11 cellular contexts compared by ENCODE assay signal in the genomic region with DNA sequence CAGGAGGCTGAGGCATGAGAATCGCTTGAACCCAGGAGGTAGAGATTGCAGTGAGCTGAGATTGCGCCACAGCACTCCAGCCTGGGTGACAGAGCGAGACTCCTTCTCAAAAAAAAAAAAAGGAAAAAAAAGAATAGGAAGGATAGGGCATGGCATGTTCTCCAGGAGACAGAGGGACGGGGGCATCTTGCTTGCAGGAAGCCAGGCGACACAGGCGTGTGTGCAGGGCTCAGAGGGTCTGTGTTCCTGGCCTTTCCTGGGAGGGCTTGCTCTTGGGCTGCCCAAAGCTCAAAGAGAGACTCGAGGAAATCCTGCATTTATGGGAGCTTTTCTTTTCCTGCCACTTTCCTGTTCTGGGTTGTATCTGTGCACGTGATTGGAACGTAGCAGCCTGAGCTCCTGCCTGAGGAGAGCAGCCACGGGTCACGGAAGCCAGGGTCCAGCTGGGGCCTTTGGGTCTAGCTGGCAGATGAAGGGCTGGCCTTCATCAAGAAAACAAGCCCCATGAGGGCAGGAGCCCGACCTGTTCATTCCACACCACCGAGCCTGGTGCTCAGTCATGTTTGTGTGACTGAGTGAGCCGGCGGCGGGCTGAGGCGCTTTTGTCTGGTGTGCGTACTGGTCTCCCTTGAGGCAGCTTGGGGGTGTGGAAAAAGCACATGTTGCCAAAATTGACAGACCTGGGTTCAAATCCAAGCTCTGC. TPM values are rescaled to one million over a fixed set of nuclear protein-coding genes. Genes with fewer than 3 reads are reported as not detected.
DNase-seq lines count a peak whose midpoint lies in the region; ATAC-seq, FAIRE-seq and TF ChIP-seq lines count a peak whose summit lies in the region.
"Had no signal": no experiment of that assay in that cellular context is flagged by ENCODE, and none has a peak within 500 bp of the region (broad histone marks: within the 10 kb centered on the region; RNA-seq: fewer than 3 reads in every experiment).

No MANE protein-coding gene starts in this region.

- H3K79me2 ChIP-seq in SK-N-SH (ENCODE audit: insufficient read depth): peaks cover 100% of the 10 kb centered on the region

- peaks cover 65 to 66% of the 10 kb centered on the region in 2 donors for H3K4me1 ChIP-seq in kidney (ENCODE audit: control insufficient read depth in 1 of 2, insufficient read depth in 1 of 2, low read depth in 1 of 2, low read length in 2 of 2)
- H3K4me1 ChIP-seq in gastrocnemius medialis: peaks cover 42 to 51% of the 10 kb centered on the region in 2 donors
- H3K4me1 ChIP-seq in SK-N-SH (ENCODE audit: control insufficient read depth in 1 of 2, insufficient read depth in 2 of 2, low read depth in 1 of 2, low read length in 1 of 2): peaks cover 0 to 41% of the 10 kb centered on the region in 2 experiments; a peak in 1 of 4 replicates

- H3K27ac Mint-ChIP-seq in Calu3 (ENCODE audit: unreplicated experiment) (peak overlapping the region; percentile 100), chondrocyte (ENCODE audit: unreplicated experiment) (peak overlapping the region; percentile 81)

- no peak for DNase-seq in Calu3
- DNase-seq in chondrocyte (ENCODE audit: low spot score): no peak
- no peak for DNase-seq in kidney
- no peak for DNase-seq in gastrocnemius medialis
- DNase-seq in RKO (ENCODE audit: low spot score): no peak
- no peak for DNase-seq in SHP77 (lab: John Stamatoyannopoulos, UW)
- no peak for DNase-seq in SK-N-SH
- DNase-seq in NCI-H748 treated with DMSO at 0.1 percent for 48 hours (lab: John Stamatoyannopoulos, UW): no peak
- DNase-seq: stimulated activated CD4-positive, alpha-beta T cell treated with anti-CD3 and anti-CD28 coated beads, Interleukin-4, amount 100 ng/mL, for 1 hour had no signal

- H3K9me3 ChIP-seq in kidney (ENCODE audit: control insufficient read depth in 1 of 2, low read length in 2 of 2) (no peaks in the 10 kb centered on the region), gastrocnemius medialis (no peaks in the 10 kb centered on the region), SK-N-SH (no peaks in the 10 kb centered on the region)

- H3K36me3 ChIP-seq in kidney (ENCODE audit: control insufficient read depth in 1 of 2, insufficient read depth in 2 of 2, low read length in 2 of 2) (peaks cover 16 to 54% of the 10 kb centered on the region in 2 donors), gastrocnemius medialis (peaks cover 0 to 22% of the 10 kb centered on the region in 2 donors), SK-N-SH (replicated peaks in 1 of 2; ENCODE audit: control insufficient read depth in 1 of 2, insufficient read depth in 2 of 2, low read length in 1 of 2) (peaks cover 32 to 62% of the 10 kb centered on the region in 2 experiments)

- in situ Hi-C loops in gastrocnemius medialis (cut with MboI; ENCODE audit: low sequenced_read_pairs in 4 of 4): loop anchor here in 1 of 4 donors (10.0 kb wide), 1 partner anchor 55 kb away; the partner anchor contains the start of gene ACTN4

- TF ChIP-seq POLR2A in gastrocnemius medialis (IDR thresholded peaks at IDR 0.05): no peak

- CTCF ChIA-PET in Calu3 (lab: Charles Lee): interaction anchor here (0.7 kb wide), 1 partner anchor 11 kb away, joined by 3 read pairs; no protein-coding TSS in a partner anchor
- CTCF ChIA-PET in SK-N-SH (lab: Yijun Ruan, JAX): interaction anchor here (0.8 to 1.8 kb wide), 4 partner anchors 13 to 231 kb away, joined by 3 to 4 read pairs (median 4); partner anchors contain the start of genes MRPS12 and SARS2

- no peak for TF ChIP-seq CTCF in Calu3 (IDR thresholded peaks at IDR 0.05; ENCODE audit: unreplicated experiment)
- TF ChIP-seq CTCF in chondrocyte (IDR thresholded peaks at IDR 0.05): no peak
- no peak for TF ChIP-seq CTCF in kidney (IDR thresholded peaks at IDR 0.05; ENCODE audit: borderline replicate concordance, extremely low read depth, insufficient read depth)
- TF ChIP-seq CTCF in gastrocnemius medialis (IDR thresholded peaks at IDR 0.05 in 4 of 5, conservative IDR thresholded peaks at IDR 0.05 in 1 of 5): no peak
- TF ChIP-seq CTCF in SK-N-SH (IDR thresholded peaks at IDR 0.05): no peak

- H2AFZ ChIP-seq in SK-N-SH (ENCODE audit: low read depth): no peak overlapping the region

- H3K27ac ChIP-seq in kidney (ENCODE audit: low read depth in 2 of 2, low read length in 2 of 2): peak overlapping the region; percentile 82 to 90
- H3K27ac ChIP-seq in gastrocnemius medialis: peak overlapping the region; percentile 26 to 95 (median 60)
- no peak overlapping the region; a peak in 1 of 4 replicates for H3K27ac ChIP-seq in SK-N-SH (ENCODE audit: low read depth in 2 of 2, low read length in 1 of 2)
- H3K27ac ChIP-seq: HL-60 had no signal

- H3F3A ChIP-seq in SK-N-SH (replicated peaks; ENCODE audit: insufficient read depth): peaks cover 3% of the 10 kb centered on the region

- H3K27me3 ChIP-seq in gastrocnemius medialis: no peaks in the 10 kb centered on the region
- no peaks in the 10 kb centered on the region for H3K27me3 ChIP-seq in SK-N-SH (ENCODE audit: insufficient read depth)

- H3K9ac ChIP-seq in kidney (ENCODE audit: low read length in 2 of 2): peak overlapping the region in 1 of 2 donors; percentile 22
- no peak overlapping the region for H3K9ac ChIP-seq in SK-N-SH

- no peaks in the 10 kb centered on the region for H3K9me2 ChIP-seq in SK-N-SH

- H3K9me3 Mint-ChIP-seq in Calu3 (ENCODE audit: low read depth, unreplicated experiment): no peaks in the 10 kb centered on the region
- H3K9me3 Mint-ChIP-seq in chondrocyte (ENCODE audit: low read depth): no peaks in the 10 kb centered on the region

- TF ChIP-seq RAD21 in SK-N-SH (IDR thresholded peaks at IDR 0.05; ENCODE audit: low read length): no peak

- no peak for FAIRE-seq in kidney (lab: Jason Lieb, UNC)
- FAIRE-seq: RCC 7860 had no signal

- no peak for ATAC-seq in gastrocnemius medialis

- peaks cover 51% of the 10 kb centered on the region for H4K20me1 ChIP-seq in SK-N-SH (ENCODE audit: insufficient read depth)

- no peak for TF ChIP-seq EP300 in SK-N-SH (IDR thresholded peaks at IDR 0.05; ENCODE audit: borderline replicate concordance in 1 of 2, low read depth in 1 of 2, low read length in 1 of 2)

- H3K4me3 Mint-ChIP-seq in Calu3 (ENCODE audit: low read depth, unreplicated experiment) (no peak overlapping the region), chondrocyte (ENCODE audit: unreplicated experiment) (no peak overlapping the region)

- no peak overlapping the region for H3K4me2 ChIP-seq in SK-N-SH

- H3K4me3 ChIP-seq in kidney (ENCODE audit: low read length in 2 of 2) (no peak overlapping the region), gastrocnemius medialis (no peak overlapping the region), SK-N-SH (ENCODE audit: low read depth in 2 of 2, low read length in 1 of 2) (no peak overlapping the region)

- POLR2A ChIA-PET in SK-N-SH (lab: Yijun Ruan, JAX): no interaction called here

- H3K4me1 Mint-ChIP-seq in Calu3 (ENCODE audit: low read depth, unreplicated experiment): peaks cover 75% of the 10 kb centered on the region
- H3K4me1 Mint-ChIP-seq in chondrocyte (ENCODE audit: low read depth): peaks cover 77% of the 10 kb centered on the region

- intact Hi-C loops in Calu3 (cut with micrococcal nuclease; ENCODE audit: unreplicated experiment): no loop called here
- intact Hi-C loops in kidney (cut with DNase I): no loop called here
- intact Hi-C loops in gastrocnemius medialis (cut with DNase I; ENCODE audit: low total_unique reads): no loop called here

- 98% methylated on average over 18 of the region's 18 CpGs for WGBS in SK-N-SH (ENCODE audit: low lambda C conversion rate)

- no peaks in the 10 kb centered on the region for H3K27me3 Mint-ChIP-seq in Calu3 (ENCODE audit: unreplicated experiment)
- no peaks in the 10 kb centered on the region for H3K27me3 Mint-ChIP-seq in chondrocyte (ENCODE audit: low read depth)

- BruUV-seq in Calu3 (replicated peaks; lab: Mats Ljungman, UMichigan): no TSS peak

- H3K36me3 Mint-ChIP-seq in Calu3 (ENCODE audit: insufficient read depth, unreplicated experiment): peaks cover 100% of the 10 kb centered on the region
- peaks cover 23% of the 10 kb centered on the region for H3K36me3 Mint-ChIP-seq in chondrocyte (ENCODE audit: low read depth)

TF ChIP-seq in SK-N-SH, 30 proteins besides CTCF, POLR2A, EP300 and RAD21 (continues in another document):
- no peak for TF ChIP-seq CHD2 (IDR thresholded peaks at IDR 0.05; ENCODE audit: low read length, partially characterized antibody)
- TF ChIP-seq RFX5 (IDR thresholded peaks at IDR 0.05; ENCODE audit: low read length): no peak
- TF ChIP-seq JUND (IDR thresholded peaks at IDR 0.05): no peak
- TF ChIP-seq FOXM1 (IDR thresholded peaks at IDR 0.05; ENCODE audit: low read depth): no peak
- TF ChIP-seq ELF1 (IDR thresholded peaks at IDR 0.05): no peak
- TF ChIP-seq EZH2phosphoT487 (IDR thresholded peaks at IDR 0.05; ENCODE audit: borderline replicate concordance, low read depth): no peak
- no peak for TF ChIP-seq SMC3 (IDR thresholded peaks at IDR 0.05; ENCODE audit: low read depth, low read length)
- no peak for TF ChIP-seq YY1 (IDR thresholded peaks at IDR 0.05; ENCODE audit: low read depth)
- TF ChIP-seq, protein P1, sequence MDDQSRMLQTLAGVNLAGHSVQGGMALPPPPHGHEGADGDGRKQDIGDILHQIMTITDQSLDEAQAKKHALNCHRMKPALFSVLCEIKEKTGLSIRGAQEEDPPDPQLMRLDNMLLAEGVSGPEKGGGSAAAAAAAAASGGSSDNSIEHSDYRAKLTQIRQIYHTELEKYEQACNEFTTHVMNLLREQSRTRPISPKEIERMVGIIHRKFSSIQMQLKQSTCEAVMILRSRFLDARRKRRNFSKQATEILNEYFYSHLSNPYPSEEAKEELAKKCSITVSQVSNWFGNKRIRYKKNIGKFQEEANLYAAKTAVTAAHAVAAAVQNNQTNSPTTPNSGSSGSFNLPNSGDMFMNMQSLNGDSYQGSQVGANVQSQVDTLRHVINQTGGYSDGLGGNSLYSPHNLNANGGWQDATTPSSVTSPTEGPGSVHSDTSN (IDR thresholded peaks at IDR 0.05): no peak

RNA-seq across cellular contexts. Expression of gene CAPN12, which starts 44.5 kb away (rescaled TPM):
- total RNA-seq in Calu3 (2022): 14.5 and 14.7 TPM in 2 replicates
- 0.40 to 0.44 TPM (median 0.44 TPM) in 3 replicates for total RNA-seq in chondrocyte
- 31.1 TPM for total RNA-seq in kidney
- 27.1 TPM for polyA plus RNA-seq in kidney (ENCODE audit: insufficient read depth, low read depth, low replicate concordance)
- under 1 TPM in 1 of 4 donors, not detected in 3; 0.42 TPM for total RNA-seq in gastrocnemius medialis
- 1.7 and 3.0 TPM in 2 replicates for polyA plus RNA-seq in SK-N-SH (2012; rRNA removed)
- 0.48 and 0.50 TPM in 2 replicates for polyA plus RNA-seq in SK-N-SH (2012; cell fraction: cytosol; rRNA removed)
- 14.5 and 19.0 TPM in 2 replicates for polyA plus RNA-seq in SK-N-SH (2012; cell fraction: nucleus; rRNA removed)

RNA-seq across cellular contexts. Expression of gene ACTN4, which starts 52.3 kb away (rescaled TPM):
- 1,462 and 1,577 TPM in 2 replicates for total RNA-seq in Calu3 (2022)
- total RNA-seq in chondrocyte: 641 to 921 TPM (median 917 TPM) in 3 replicates
- total RNA-seq in kidney: 606 TPM
- polyA plus RNA-seq in kidney (ENCODE audit: insufficient read depth, low read depth, low replicate concordance): 231 TPM
- 10 to 100 TPM; 32.0 to 85.3 (median 63.9) TPM for total RNA-seq in gastrocnemius medialis
- polyA plus RNA-seq in SK-N-SH (2012; rRNA removed): 494 and 598 TPM in 2 replicates
- 222 and 365 TPM in 2 replicates for polyA plus RNA-seq in SK-N-SH (2012; cell fraction: cytosol; rRNA removed)
- 687 and 951 TPM in 2 replicates for polyA plus RNA-seq in SK-N-SH (2012; cell fraction: nucleus; rRNA removed)

Comparison
In these comparisons a context has a peak if more than half of its experiments do, and no peak if none do; other contexts are left out.
1. H3K27ac ChIP-seq: peak in kidney (2 of 2) and gastrocnemius medialis (4 of 4); none in SK-N-SH (0 of 2).
2. RNA of gene CAPN12, which starts 44.5 kb away (total RNA-seq): 31.1 TPM in kidney (single experiment) and 14.5 to 14.7 TPM in Calu3; 0.40 to 0.44 TPM in chondrocyte and 0.42 TPM in gastrocnemius medialis; every median in the first group is over 10 times any median in the second.